In the genomic region with DNA sequence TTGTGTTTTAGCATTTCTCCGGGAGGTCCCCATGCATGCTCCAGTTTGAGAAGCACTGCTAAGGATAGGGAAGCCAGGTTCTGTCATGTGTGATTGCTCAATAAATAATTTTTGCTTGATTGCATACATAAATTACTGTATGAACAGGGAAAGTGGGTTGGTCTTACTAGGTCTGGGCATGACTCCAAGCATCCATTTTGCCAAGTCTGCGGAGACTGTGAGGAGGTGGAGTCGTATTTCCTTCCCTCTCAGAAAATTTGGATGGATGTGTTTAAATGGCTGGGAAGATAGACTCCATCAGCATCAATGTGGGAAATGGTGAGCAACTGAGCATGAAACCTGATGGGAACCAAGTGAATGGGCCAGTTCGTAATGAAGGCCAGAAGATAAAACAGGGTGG, we compare ENCODE assay signal across 14 cellular contexts.
A peak's percentile ranks its signal among the peaks of the same experiment; 100 is the strongest.
DNase-seq lines count a peak whose midpoint lies in the region; ATAC-seq and TF ChIP-seq lines count a peak whose summit lies in the region.
"Had no signal": no experiment of that assay in that cellular context is flagged by ENCODE, and none has a peak within 500 bp of the region (broad histone marks: within the 10 kb centered on the region; RNA-seq: fewer than 3 reads in every experiment).

No MANE protein-coding gene starts in this region.

- H3K27me3 Mint-ChIP-seq in effector memory CD8-positive, alpha-beta T cell = no peaks in the 10 kb centered on the region
- H3K27me3 Mint-ChIP-seq: B cell, type B pancreatic cell had no signal

- no peaks in the 10 kb centered on the region for H3K27me3 ChIP-seq in right cardiac atrium (ENCODE audit: control insufficient read depth, insufficient read depth)
- H3K27me3 ChIP-seq: cardiac muscle cell had no signal

- H3K27ac Mint-ChIP-seq in effector memory CD8-positive, alpha-beta T cell = no peak overlapping the region
- H3K27ac Mint-ChIP-seq: B cell, type B pancreatic cell had no signal

- DNase-seq in Right ventricle myocardium superior = no peak
- DNase-seq in cardiac septum (ENCODE audit: low spot score) = no peak
- DNase-seq in right cardiac atrium = peak; percentile 37 to 71 (median 49)
- no peak for DNase-seq in effector memory CD8-positive, alpha-beta T cell
- no peak for DNase-seq in activated T-cell treated with anti-CD3 and anti-CD28 coated beads, Interleukin-2, amount 50 U/mL, for 1 hour
- DNase-seq in SIG-M5 treated with dmso at 0.1 percent for 504 hours (lab: John Stamatoyannopoulos, UW; ENCODE audit: unreplicated experiment) = no peak
- DNase-seq in NCI-H524 treated with DMSO at 0.1 percent for 48 hours (lab: John Stamatoyannopoulos, UW) = no peak
- DNase-seq: activated CD8-positive, alpha-beta memory T cell treated with anti-CD3 and anti-CD28 coated beads, Interleukin-2, amount 50 U/mL, for 4 hours; MV-4-11; stimulated activated CD4-positive, alpha-beta T cell treated with anti-CD3 and anti-CD28 coated beads, Interleukin-4, amount 100 ng/mL, for 24 hours had no signal

- H3K4me1 Mint-ChIP-seq in effector memory CD8-positive, alpha-beta T cell (ENCODE audit: low read depth in 2 of 2) = no peaks in the 10 kb centered on the region
- H3K4me1 Mint-ChIP-seq: B cell had no signal

- no peaks in the 10 kb centered on the region for H3K4me1 ChIP-seq in right cardiac atrium (ENCODE audit: control insufficient read depth, insufficient read depth, low read length)

- H3K4me3 Mint-ChIP-seq in effector memory CD8-positive, alpha-beta T cell = no peak overlapping the region
- H3K4me3 Mint-ChIP-seq: B cell, type B pancreatic cell had no signal

- no peaks in the 10 kb centered on the region for H3K9me3 ChIP-seq in right cardiac atrium (ENCODE audit: control insufficient read depth, low read length)

- ATAC-seq in Right ventricle myocardium superior (ENCODE audit: poor library complexity) = peak; percentile 46
- peak; percentile 89 for ATAC-seq in SK-N-SH treated with all-trans-retinoic acid at 6 μM for 48 hours
- ATAC-seq in right cardiac atrium = peak; percentile 54 to 57
- ATAC-seq in effector memory CD8-positive, alpha-beta T cell (replicated peaks) = no peak

- WGBS in right cardiac atrium = 34% methylated on average over 4 of the region's 4 CpGs

- H3K4me3 ChIP-seq in right cardiac atrium (ENCODE audit: low read length) = no peak overlapping the region
- H3K4me3 ChIP-seq: cardiac muscle cell had no signal

- H3K36me3 Mint-ChIP-seq in effector memory CD8-positive, alpha-beta T cell (ENCODE audit: insufficient read depth) = no peaks in the 10 kb centered on the region
- H3K36me3 Mint-ChIP-seq: type B pancreatic cell had no signal

- intact Hi-C loops in Right ventricle myocardium superior (cut with DNase I) = no loop called here
- intact Hi-C loops in cardiac septum (cut with DNase I) = no loop called here
- intact Hi-C loops in right cardiac atrium (cut with DNase I) = no loop called here

- H3K27ac ChIP-seq in right cardiac atrium (ENCODE audit: low read length) = no peak overlapping the region
- H3K27ac ChIP-seq: cardiac muscle cell had no signal

- no peaks in the 10 kb centered on the region for H3K9me3 Mint-ChIP-seq in effector memory CD8-positive, alpha-beta T cell
- H3K9me3 Mint-ChIP-seq: type B pancreatic cell had no signal

TF ChIP-seq in SK-N-SH treated with all-trans-retinoic acid at 6 μM for 48 hours, 23 proteins besides CTCF, POLR2A, EP300 and RAD21 (continues in another document):
- TF ChIP-seq BACH2 (CRISPR knock-in tag; IDR thresholded peaks at IDR 0.05; ENCODE audit: borderline replicate concordance) = no peak
- no peak for TF ChIP-seq ZFP3 (CRISPR knock-in tag; IDR thresholded peaks at IDR 0.05)
- no peak for TF ChIP-seq CREB5 (CRISPR knock-in tag; IDR thresholded peaks at IDR 0.05; ENCODE audit: low read depth)
- TF ChIP-seq, protein P1, sequence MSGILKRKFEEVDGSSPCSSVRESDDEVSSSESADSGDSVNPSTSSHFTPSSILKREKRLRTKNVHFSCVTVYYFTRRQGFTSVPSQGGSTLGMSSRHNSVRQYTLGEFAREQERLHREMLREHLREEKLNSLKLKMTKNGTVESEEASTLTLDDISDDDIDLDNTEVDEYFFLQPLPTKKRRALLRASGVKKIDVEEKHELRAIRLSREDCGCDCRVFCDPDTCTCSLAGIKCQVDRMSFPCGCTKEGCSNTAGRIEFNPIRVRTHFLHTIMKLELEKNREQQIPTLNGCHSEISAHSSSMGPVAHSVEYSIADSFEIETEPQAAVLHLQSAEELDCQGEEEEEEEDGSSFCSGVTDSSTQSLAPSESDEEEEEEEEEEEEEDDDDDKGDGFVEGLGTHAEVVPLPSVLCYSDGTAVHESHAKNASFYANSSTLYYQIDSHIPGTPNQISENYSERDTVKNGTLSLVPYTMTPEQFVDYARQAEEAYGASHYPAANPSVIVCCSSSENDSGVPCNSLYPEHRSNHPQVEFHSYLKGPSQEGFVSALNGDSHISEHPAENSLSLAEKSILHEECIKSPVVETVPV (CRISPR knock-in tag; IDR thresholded peaks at IDR 0.05) = no peak
- TF ChIP-seq TCF4 (CRISPR knock-in tag; IDR thresholded peaks at IDR 0.05; ENCODE audit: borderline replicate concordance) = no peak
- TF ChIP-seq ARNTL (CRISPR knock-in tag; IDR thresholded peaks at IDR 0.05; ENCODE audit: borderline replicate concordance, low read depth) = no peak
- TF ChIP-seq ZC3H10 (CRISPR knock-in tag; IDR thresholded peaks at IDR 0.05) = no peak
- TF ChIP-seq, protein P2, sequence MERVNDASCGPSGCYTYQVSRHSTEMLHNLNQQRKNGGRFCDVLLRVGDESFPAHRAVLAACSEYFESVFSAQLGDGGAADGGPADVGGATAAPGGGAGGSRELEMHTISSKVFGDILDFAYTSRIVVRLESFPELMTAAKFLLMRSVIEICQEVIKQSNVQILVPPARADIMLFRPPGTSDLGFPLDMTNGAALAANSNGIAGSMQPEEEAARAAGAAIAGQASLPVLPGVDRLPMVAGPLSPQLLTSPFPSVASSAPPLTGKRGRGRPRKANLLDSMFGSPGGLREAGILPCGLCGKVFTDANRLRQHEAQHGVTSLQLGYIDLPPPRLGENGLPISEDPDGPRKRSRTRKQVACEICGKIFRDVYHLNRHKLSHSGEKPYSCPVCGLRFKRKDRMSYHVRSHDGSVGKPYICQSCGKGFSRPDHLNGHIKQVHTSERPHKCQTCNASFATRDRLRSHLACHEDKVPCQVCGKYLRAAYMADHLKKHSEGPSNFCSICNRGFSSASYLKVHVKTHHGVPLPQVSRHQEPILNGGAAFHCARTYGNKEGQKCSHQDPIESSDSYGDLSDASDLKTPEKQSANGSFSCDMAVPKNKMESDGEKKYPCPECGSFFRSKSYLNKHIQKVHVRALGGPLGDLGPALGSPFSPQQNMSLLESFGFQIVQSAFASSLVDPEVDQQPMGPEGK (CRISPR knock-in tag; IDR thresholded peaks at IDR 0.05; ENCODE audit: borderline replicate concordance) = no peak
- no peak for TF ChIP-seq ZNF70 (CRISPR knock-in tag; IDR thresholded peaks at IDR 0.05)
- no peak for TF ChIP-seq ZFP30 (CRISPR knock-in tag; IDR thresholded peaks at IDR 0.05)
- no peak for TF ChIP-seq ISL1 (CRISPR knock-in tag; IDR thresholded peaks at IDR 0.05)
- no peak for TF ChIP-seq POU6F1 (CRISPR knock-in tag; IDR thresholded peaks at IDR 0.05; ENCODE audit: borderline replicate concordance, low read depth)
- TF ChIP-seq GLIS3 (CRISPR knock-in tag; IDR thresholded peaks at IDR 0.05) = no peak
- TF ChIP-seq ZNF565 (CRISPR knock-in tag; conservative IDR thresholded peaks at IDR 0.05; ENCODE audit: low read depth) = no peak
- no peak for TF ChIP-seq ESRRG (CRISPR knock-in tag; IDR thresholded peaks at IDR 0.05)
- TF ChIP-seq ZNF8 (CRISPR knock-in tag; IDR thresholded peaks at IDR 0.05) = no peak
- TF ChIP-seq RARB (CRISPR knock-in tag; IDR thresholded peaks at IDR 0.05) = no peak
- TF ChIP-seq PPARA (CRISPR knock-in tag; IDR thresholded peaks at IDR 0.05; ENCODE audit: borderline replicate concordance) = no peak

Comparison
In these comparisons a context has a peak if more than half of its experiments do, and no peak if none do; other contexts are left out.
1. DNase-seq: peak in right cardiac atrium (3 of 3); none in Right ventricle myocardium superior (single experiment), cardiac septum (single experiment), effector memory CD8-positive, alpha-beta T cell (0 of 3), activated T-cell treated with anti-CD3 and anti-CD28 coated beads, Interleukin-2, amount 50 U/mL, for 1 hour (single experiment), SIG-M5 treated with dmso at 0.1 percent for 504 hours (single experiment) and NCI-H524 treated with DMSO at 0.1 percent for 48 hours (single experiment).